In the genomic region with DNA sequence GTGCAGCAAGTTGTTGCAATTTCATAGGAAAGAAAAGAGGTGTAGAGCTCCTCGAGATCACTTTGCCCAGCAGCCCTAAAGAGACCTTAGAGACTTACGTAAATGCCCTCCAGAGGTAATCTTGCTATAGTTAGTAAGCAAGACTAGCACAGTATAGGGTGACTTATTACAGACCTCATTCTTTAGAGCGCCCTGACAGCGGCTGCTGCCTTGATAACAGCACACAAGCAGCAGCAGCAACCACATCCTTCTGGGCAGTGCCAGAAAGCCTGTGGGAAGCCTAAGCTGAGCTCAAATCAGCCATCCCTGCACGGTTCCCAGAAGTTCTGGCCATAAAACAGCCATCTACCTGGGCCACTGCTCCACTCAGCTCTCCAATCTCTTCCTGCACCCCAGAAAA, we compare ENCODE assay signal across 26 cellular contexts. TPM values are rescaled to one million over a fixed set of nuclear protein-coding genes. Genes with fewer than 3 reads are reported as not detected.
"Had no signal": no experiment of that assay in that cellular context is flagged by ENCODE, and none has a peak within 500 bp of the region (broad histone marks: within the 10 kb centered on the region; RNA-seq: fewer than 3 reads in every experiment).

No MANE protein-coding gene starts in this region.

- H3K4me3 ChIP-seq: heart left ventricle, right lobe of liver, SJCRH30, smooth muscle cell, upper lobe of left lung had no signal

- H3K27ac ChIP-seq: heart left ventricle, right lobe of liver, SJCRH30, upper lobe of left lung, VCaP had no signal

- DNase-seq: activated CD4-positive, alpha-beta memory T cell treated with anti-CD3 and anti-CD28 coated beads for 36 hours; activated CD4-positive, alpha-beta T cell treated with anti-CD3 and anti-CD28 coated beads for 1 hour; activated CD8-positive, alpha-beta memory T cell treated with anti-CD3 and anti-CD28 coated beads, Interleukin-2, amount 10 ng/mL, durations not matched to agents 7 days and 5 days; activated naive CD4-positive, alpha-beta T cell treated with anti-CD3 and anti-CD28 coated beads, Interleukin-2, amount 50 U/mL, for 16 hours; activated T-cell treated with anti-CD3 and anti-CD28 coated beads, Interleukin-2, amount 50 U/mL, for 1 hour; amniotic stem cell; endodermal cell; foreskin fibroblast; heart left ventricle; right lobe of liver; SJCRH30; stimulated activated CD4-positive, alpha-beta T cell treated with anti-CD3 and anti-CD28 coated beads, Interleukin-4, amount 100 ng/mL, for 4 hours; stimulated activated CD8-positive, alpha-beta memory T cell treated with anti-CD3 and anti-CD28 coated beads, Interleukin-4, amount 100 ng/mL, for 48 hours; SW 1271; upper lobe of left lung had no signal

- ATAC-seq: activated CD8-positive, alpha-beta memory T cell treated with anti-CD3 and anti-CD28 coated beads, Interleukin-2, amount 10 ng/mL, durations not matched to agents 7 days and 5 days; esophagus mucosa; heart left ventricle; right lobe of liver had no signal

- H3K27me3 ChIP-seq: heart left ventricle, right lobe of liver, SJCRH30, upper lobe of left lung had no signal

- H3K36me3 ChIP-seq: SJCRH30 had no signal

- H3K4me2 ChIP-seq: smooth muscle cell had no signal

- H3K4me1 ChIP-seq: heart left ventricle, right lobe of liver, SJCRH30, upper lobe of left lung had no signal

- H3K9me3 ChIP-seq: right lobe of liver, SJCRH30, upper lobe of left lung had no signal

RNA-seq across cellular contexts. Expression of gene OR56B1, which starts 22.6 kb away (rescaled TPM):
- total RNA-seq: cerebellum, dermis microvascular lymphatic vessel endothelial cell, endodermal cell, esophagus mucosa, mesenteric fat pad, neural crest cell, pulmonary artery endothelial cell, SJCRH30, smooth muscle cell, temporal lobe had no signal
- polyA plus RNA-seq: heart left ventricle, smooth muscle cell had no signal

RNA-seq across cellular contexts. Expression of gene OR52N4, which starts 40.3 kb away (rescaled TPM):
- total RNA-seq: cerebellum, dermis microvascular lymphatic vessel endothelial cell, endodermal cell, esophagus mucosa, lower leg skin, mesenteric fat pad, neural crest cell, osteoblast, pulmonary artery endothelial cell, right lobe of liver, SJCRH30 had no signal
- polyA plus RNA-seq: heart left ventricle, smooth muscle cell had no signal
